8 cellular contexts compared by ENCODE assay signal in genomic region chr2:202870431-202871160, GRCh38. TPM values are rescaled to one million over a fixed set of nuclear protein-coding genes. Genes with fewer than 3 reads are reported as not detected.
DNase-seq lines count a peak whose midpoint lies in the region; ATAC-seq and TF ChIP-seq lines count a peak whose summit lies in the region.

No MANE protein-coding gene starts in this region.

- H3K36me3 Mint-ChIP-seq in chondrocyte (ENCODE audit: low read depth) = no peaks in the 10 kb centered on the region

- H3K27ac Mint-ChIP-seq in chondrocyte (ENCODE audit: unreplicated experiment) = peak overlapping the region; percentile 95

- no peaks in the 10 kb centered on the region for H3K9me3 Mint-ChIP-seq in chondrocyte (ENCODE audit: low read depth)

- ATAC-seq in GM19023 (IDR thresholded peaks at IDR 0.05; ENCODE audit: unreplicated experiment) = peak; percentile 58
- peak; percentile 56 for ATAC-seq in HG03342 (IDR thresholded peaks at IDR 0.05; ENCODE audit: unreplicated experiment)

- H3K4me1 Mint-ChIP-seq in chondrocyte (ENCODE audit: low read depth) = peaks cover 18% of the 10 kb centered on the region

- peak overlapping the region; percentile 62 for H3K27ac ChIP-seq in layer of hippocampus (ENCODE audit: low read depth, low read length)

- peak overlapping the region; percentile 91 for H3K4me3 Mint-ChIP-seq in chondrocyte (ENCODE audit: unreplicated experiment)

- H3K27me3 Mint-ChIP-seq in chondrocyte (ENCODE audit: low read depth) = no peaks in the 10 kb centered on the region

- TF ChIP-seq CTCF in AG10803 (conservative IDR thresholded peaks at IDR 0.05; ENCODE audit: low read length) (peak; percentile 30), chondrocyte (IDR thresholded peaks at IDR 0.05) (peak; percentile 82)

- H3K27me3 ChIP-seq in layer of hippocampus (ENCODE audit: control insufficient read depth, insufficient read depth, low read length) = no peaks in the 10 kb centered on the region

- DNase-seq in AG10803 (ENCODE audit: low read depth) (peak; percentile 15), NCI-H345 treated with DMSO at 0.1 percent for 48 hours (lab: John Stamatoyannopoulos, UW; ENCODE audit: unreplicated experiment) (peak; percentile 88), chondrocyte (ENCODE audit: low spot score) (no peak)
- peak; percentile 43 for DNase-seq in activated CD4-positive, alpha-beta T cell treated with anti-CD3 and anti-CD28 coated beads for 1 hour
- peak; percentile 47 for DNase-seq in stimulated activated CD4-positive, alpha-beta T cell treated with anti-CD3 and anti-CD28 coated beads, Interleukin-2, amount 100 ng/mL, for 48 hours

- H3K4me3 ChIP-seq in AG10803 (ENCODE audit: low read length) = peak overlapping the region; percentile 81

RNA-seq across cellular contexts. Expression of gene ICA1L, which starts 1.0 kb away (rescaled TPM):
- 4.9 to 6.6 TPM (median 6.6 TPM) in 3 replicates for total RNA-seq in chondrocyte

RNA-seq across cellular contexts. Expression of gene WDR12, which starts 40.9 kb away (rescaled TPM):
- total RNA-seq in chondrocyte = 28.5 to 52.6 TPM (median 32.0 TPM) in 3 replicates

RNA-seq across cellular contexts. Expression of gene CARF, which starts 41.5 kb away (rescaled TPM):
- total RNA-seq in chondrocyte = 7.8 to 12.2 TPM (median 8.4 TPM) in 3 replicates
